In genomic region chrX:103418811-103419210, GRCh38 we compare ENCODE assay signal across 28 cellular contexts.
"Had no signal": no experiment of that assay in that cellular context is flagged by ENCODE, and none has a peak within 500 bp of the region (broad histone marks: within the 10 kb centered on the region; RNA-seq: fewer than 3 reads in every experiment).

No MANE protein-coding gene starts in this region.

- H3K27ac ChIP-seq: coronary artery, esophagus muscularis mucosa, foreskin keratinocyte, gastroesophageal sphincter, heart left ventricle, hepatocyte, left lung, neutrophil, pancreas, suprapubic skin, transverse colon, upper lobe of right lung, uterus had no signal

- H3K4me1 ChIP-seq: esophagus muscularis mucosa, foreskin keratinocyte, gastroesophageal sphincter, heart left ventricle, left lung, pancreas, suprapubic skin, transverse colon, upper lobe of right lung, uterus had no signal

- H3K27me3 ChIP-seq: foreskin keratinocyte, gastroesophageal sphincter, hepatocyte, left lung, neutrophil, suprapubic skin, transverse colon, upper lobe of right lung, uterus had no signal

- H3K9me3 ChIP-seq: esophagus muscularis mucosa, gastroesophageal sphincter, heart left ventricle, left lung, mucosa of descending colon, neutrophil, pancreas, suprapubic skin, transverse colon, upper lobe of right lung, uterus had no signal

- H3K4me3 ChIP-seq: coronary artery, esophagus muscularis mucosa, gastroesophageal sphincter, heart left ventricle, hepatocyte, left lung, mucosa of descending colon, pancreas, smooth muscle cell, suprapubic skin, transverse colon, upper lobe of right lung, uterus had no signal

- H3K79me2 ChIP-seq: hepatocyte had no signal

- H3K4me2 ChIP-seq: hepatocyte, smooth muscle cell had no signal

- DNase-seq: dermis blood vessel endothelial cell; effector memory CD4-positive, alpha-beta T cell; foreskin keratinocyte; heart left ventricle; kidney; left lung; mesenchymal stem cell; mucosa of descending colon; naive B cell; pancreas; stimulated activated CD4-positive, alpha-beta T cell treated with anti-CD3 and anti-CD28 coated beads, Interleukin-12 subunit alpha, Interleukin-12 subunit beta, amount 100 ng/mL, for 4 hours; stimulated activated CD4-positive, alpha-beta T cell treated with anti-CD3 and anti-CD28 coated beads, Interleukin-1b, Interleukin-23, amount 100 ng/mL, for 48 hours; stimulated activated CD4-positive, alpha-beta T cell treated with anti-CD3 and anti-CD28 coated beads, Interleukin-4, amount 100 ng/mL, for 1 hour; stimulated activated CD8-positive, alpha-beta memory T cell treated with anti-CD3 and anti-CD28 coated beads, Interleukin-4, amount 100 ng/mL, for 48 hours; stimulated activated naive CD4-positive, alpha-beta T cell; stimulated activated naive CD8-positive, alpha-beta T cell treated with anti-CD3 and anti-CD28 coated beads, Interleukin-15, amount 100 ng/mL, for 72 hours; transverse colon; upper lobe of right lung; uterus had no signal

- ATAC-seq: foreskin keratinocyte; gastroesophageal sphincter; heart left ventricle; left lung; mucosa of descending colon; natural killer cell treated with Interleukin-12 subunit alpha and Interleukin-12 subunit beta and Interleukin-15 and Interleukin-18, amount 100 ng/mL, for 72 hours; pancreas; sciatic nerve; stimulated activated naive CD8-positive, alpha-beta T cell treated with anti-CD3 and anti-CD28 coated beads, Interleukin-15, amount 100 ng/mL, for 72 hours; upper lobe of right lung had no signal

- H3K36me3 ChIP-seq: esophagus muscularis mucosa, gastroesophageal sphincter, heart left ventricle, left lung, neutrophil, pancreas, suprapubic skin, transverse colon, upper lobe of right lung, uterus had no signal

- H2AFZ ChIP-seq: hepatocyte had no signal
